In the genomic region with DNA sequence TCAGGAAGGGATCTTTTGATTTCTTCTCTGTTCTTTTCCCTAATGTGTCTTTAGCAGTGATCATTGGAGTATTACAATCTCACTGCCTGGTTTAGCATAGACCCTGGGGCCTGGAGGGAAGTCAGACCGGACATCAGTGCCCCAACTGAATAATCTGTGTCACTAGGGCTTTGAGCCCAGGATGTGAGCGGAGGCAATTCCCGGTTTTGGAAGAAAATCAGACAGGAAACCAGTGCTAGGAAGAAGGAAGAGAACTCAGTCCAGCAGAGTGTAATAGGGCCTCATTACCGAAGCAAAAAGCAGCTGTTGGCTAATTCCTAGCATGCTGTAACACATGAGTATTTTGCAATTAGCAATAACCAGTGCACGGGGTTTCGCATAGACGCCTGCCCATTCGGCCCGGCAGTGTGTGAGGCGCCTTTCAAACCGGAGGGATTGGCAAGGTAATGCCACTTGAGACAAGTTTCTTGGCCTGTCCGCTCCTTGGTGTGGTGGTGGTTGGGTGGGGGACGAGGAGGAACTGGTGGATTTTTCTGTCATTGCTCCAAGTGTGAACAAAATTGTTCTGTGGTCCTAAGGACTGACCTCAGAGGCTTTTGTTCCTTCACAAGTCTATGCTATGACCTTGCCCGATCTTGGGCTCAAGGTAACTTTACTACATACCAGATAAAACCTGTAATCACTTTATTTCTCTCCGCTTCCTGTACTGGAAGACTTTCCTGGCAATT, we compare ENCODE assay signal across 1 cellular context.
TF ChIP-seq lines count a peak whose summit lies in the region.

No MANE protein-coding gene starts in this region.

TF ChIP-seq in HepG2, 621 proteins besides CTCF, POLR2A, EP300 and RAD21 (continued from another document and continues in another):
- TF ChIP-seq, protein P1, sequence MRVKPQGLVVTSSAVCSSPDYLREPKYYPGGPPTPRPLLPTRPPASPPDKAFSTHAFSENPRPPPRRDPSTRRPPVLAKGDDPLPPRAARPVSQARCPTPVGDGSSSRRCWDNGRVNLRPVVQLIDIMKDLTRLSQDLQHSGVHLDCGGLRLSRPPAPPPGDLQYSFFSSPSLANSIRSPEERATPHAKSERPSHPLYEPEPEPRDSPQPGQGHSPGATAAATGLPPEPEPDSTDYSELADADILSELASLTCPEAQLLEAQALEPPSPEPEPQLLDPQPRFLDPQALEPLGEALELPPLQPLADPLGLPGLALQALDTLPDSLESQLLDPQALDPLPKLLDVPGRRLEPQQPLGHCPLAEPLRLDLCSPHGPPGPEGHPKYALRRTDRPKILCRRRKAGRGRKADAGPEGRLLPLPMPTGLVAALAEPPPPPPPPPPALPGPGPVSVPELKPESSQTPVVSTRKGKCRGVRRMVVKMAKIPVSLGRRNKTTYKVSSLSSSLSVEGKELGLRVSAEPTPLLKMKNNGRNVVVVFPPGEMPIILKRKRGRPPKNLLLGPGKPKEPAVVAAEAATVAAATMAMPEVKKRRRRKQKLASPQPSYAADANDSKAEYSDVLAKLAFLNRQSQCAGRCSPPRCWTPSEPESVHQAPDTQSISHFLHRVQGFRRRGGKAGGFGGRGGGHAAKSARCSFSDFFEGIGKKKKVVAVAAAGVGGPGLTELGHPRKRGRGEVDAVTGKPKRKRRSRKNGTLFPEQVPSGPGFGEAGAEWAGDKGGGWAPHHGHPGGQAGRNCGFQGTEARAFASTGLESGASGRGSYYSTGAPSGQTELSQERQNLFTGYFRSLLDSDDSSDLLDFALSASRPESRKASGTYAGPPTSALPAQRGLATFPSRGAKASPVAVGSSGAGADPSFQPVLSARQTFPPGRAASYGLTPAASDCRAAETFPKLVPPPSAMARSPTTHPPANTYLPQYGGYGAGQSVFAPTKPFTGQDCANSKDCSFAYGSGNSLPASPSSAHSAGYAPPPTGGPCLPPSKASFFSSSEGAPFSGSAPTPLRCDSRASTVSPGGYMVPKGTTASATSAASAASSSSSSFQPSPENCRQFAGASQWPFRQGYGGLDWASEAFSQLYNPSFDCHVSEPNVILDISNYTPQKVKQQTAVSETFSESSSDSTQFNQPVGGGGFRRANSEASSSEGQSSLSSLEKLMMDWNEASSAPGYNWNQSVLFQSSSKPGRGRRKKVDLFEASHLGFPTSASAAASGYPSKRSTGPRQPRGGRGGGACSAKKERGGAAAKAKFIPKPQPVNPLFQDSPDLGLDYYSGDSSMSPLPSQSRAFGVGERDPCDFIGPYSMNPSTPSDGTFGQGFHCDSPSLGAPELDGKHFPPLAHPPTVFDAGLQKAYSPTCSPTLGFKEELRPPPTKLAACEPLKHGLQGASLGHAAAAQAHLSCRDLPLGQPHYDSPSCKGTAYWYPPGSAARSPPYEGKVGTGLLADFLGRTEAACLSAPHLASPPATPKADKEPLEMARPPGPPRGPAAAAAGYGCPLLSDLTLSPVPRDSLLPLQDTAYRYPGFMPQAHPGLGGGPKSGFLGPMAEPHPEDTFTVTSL (CRISPR knock-in tag; IDR thresholded peaks at IDR 0.05; ENCODE audit: borderline replicate concordance), result no peak
- TF ChIP-seq TCF7 (IDR thresholded peaks at IDR 0.05; ENCODE audit: low read depth) (no peak), ZNF354B (CRISPR knock-in tag; IDR thresholded peaks at IDR 0.05) (no peak), ZFP37 (CRISPR knock-in tag; IDR thresholded peaks at IDR 0.05; ENCODE audit: borderline replicate concordance) (no peak), EED (CRISPR knock-in tag; IDR thresholded peaks at IDR 0.05) (no peak), ZNF446 (CRISPR knock-in tag; IDR thresholded peaks at IDR 0.05) (no peak), ZNF547 (CRISPR knock-in tag; IDR thresholded peaks at IDR 0.05) (no peak), ZNF766 (CRISPR knock-in tag; IDR thresholded peaks at IDR 0.05; ENCODE audit: borderline replicate concordance) (no peak; the same call in 1 of the 2 replicates), TMF1 (CRISPR knock-in tag; IDR thresholded peaks at IDR 0.05; ENCODE audit: low read depth) (no peak), ZNF879 (CRISPR knock-in tag; IDR thresholded peaks at IDR 0.05) (no peak; the same call in 1 of the 2 replicates), ZNF720 (CRISPR knock-in tag; IDR thresholded peaks at IDR 0.05) (no peak), SOX5 (CRISPR knock-in tag; IDR thresholded peaks at IDR 0.05; ENCODE audit: borderline replicate concordance) (no peak), THAP11 (CRISPR knock-in tag; IDR thresholded peaks at IDR 0.05) (no peak), NFIB (CRISPR knock-in tag; IDR thresholded peaks at IDR 0.05; ENCODE audit: borderline replicate concordance) (no peak), ZSCAN25 (CRISPR knock-in tag; IDR thresholded peaks at IDR 0.05) (no peak), NFYB (CRISPR knock-in tag; IDR thresholded peaks at IDR 0.05) (no peak), IKZF1 (IDR thresholded peaks at IDR 0.05) (no peak), ZNF788 (CRISPR knock-in tag; IDR thresholded peaks at IDR 0.05; ENCODE audit: borderline replicate concordance) (no peak), SNAI1 (CRISPR knock-in tag; IDR thresholded peaks at IDR 0.05; ENCODE audit: borderline replicate concordance) (no peak), POGZ (CRISPR knock-in tag; IDR thresholded peaks at IDR 0.05) (no peak), ZNF614 (CRISPR knock-in tag; IDR thresholded peaks at IDR 0.05; ENCODE audit: borderline replicate concordance) (0 out of 2 replicates have a peak, but pooled peaks have one; percentile 13), ATF7 (IDR thresholded peaks at IDR 0.05) (no peak), ATF7 (CRISPR knock-in tag; IDR thresholded peaks at IDR 0.05) (no peak), ZNF672 (CRISPR knock-in tag; IDR thresholded peaks at IDR 0.05) (no peak), REXO4 (CRISPR knock-in tag; IDR thresholded peaks at IDR 0.05; ENCODE audit: borderline replicate concordance) (no peak), ZNF605 (CRISPR knock-in tag; IDR thresholded peaks at IDR 0.05) (0 out of 2 replicates have a peak, but pooled peaks have one; percentile 56), ZFP62 (CRISPR knock-in tag; IDR thresholded peaks at IDR 0.05) (0 out of 2 replicates have a peak, but pooled peaks have one; percentile 72), ETV5 (CRISPR knock-in tag; IDR thresholded peaks at IDR 0.05; ENCODE audit: borderline replicate concordance) (0 out of 2 replicates have a peak, but pooled peaks have one; percentile 9), ZNF44 (CRISPR knock-in tag; IDR thresholded peaks at IDR 0.05) (no peak), ZNF30 (CRISPR knock-in tag; IDR thresholded peaks at IDR 0.05) (no peak), RXRB (CRISPR knock-in tag; IDR thresholded peaks at IDR 0.05; ENCODE audit: borderline replicate concordance) (peak; percentile 9; the same call in 1 of the 2 replicates), CEBPG (CRISPR knock-in tag; IDR thresholded peaks at IDR 0.05) (peak; percentile 71), SALL2 (CRISPR knock-in tag; IDR thresholded peaks at IDR 0.05) (no peak)
- TF ChIP-seq, protein P2, sequence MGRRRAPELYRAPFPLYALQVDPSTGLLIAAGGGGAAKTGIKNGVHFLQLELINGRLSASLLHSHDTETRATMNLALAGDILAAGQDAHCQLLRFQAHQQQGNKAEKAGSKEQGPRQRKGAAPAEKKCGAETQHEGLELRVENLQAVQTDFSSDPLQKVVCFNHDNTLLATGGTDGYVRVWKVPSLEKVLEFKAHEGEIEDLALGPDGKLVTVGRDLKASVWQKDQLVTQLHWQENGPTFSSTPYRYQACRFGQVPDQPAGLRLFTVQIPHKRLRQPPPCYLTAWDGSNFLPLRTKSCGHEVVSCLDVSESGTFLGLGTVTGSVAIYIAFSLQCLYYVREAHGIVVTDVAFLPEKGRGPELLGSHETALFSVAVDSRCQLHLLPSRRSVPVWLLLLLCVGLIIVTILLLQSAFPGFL (CRISPR knock-in tag; IDR thresholded peaks at IDR 0.05), result no peak
- TF ChIP-seq, protein P3, sequence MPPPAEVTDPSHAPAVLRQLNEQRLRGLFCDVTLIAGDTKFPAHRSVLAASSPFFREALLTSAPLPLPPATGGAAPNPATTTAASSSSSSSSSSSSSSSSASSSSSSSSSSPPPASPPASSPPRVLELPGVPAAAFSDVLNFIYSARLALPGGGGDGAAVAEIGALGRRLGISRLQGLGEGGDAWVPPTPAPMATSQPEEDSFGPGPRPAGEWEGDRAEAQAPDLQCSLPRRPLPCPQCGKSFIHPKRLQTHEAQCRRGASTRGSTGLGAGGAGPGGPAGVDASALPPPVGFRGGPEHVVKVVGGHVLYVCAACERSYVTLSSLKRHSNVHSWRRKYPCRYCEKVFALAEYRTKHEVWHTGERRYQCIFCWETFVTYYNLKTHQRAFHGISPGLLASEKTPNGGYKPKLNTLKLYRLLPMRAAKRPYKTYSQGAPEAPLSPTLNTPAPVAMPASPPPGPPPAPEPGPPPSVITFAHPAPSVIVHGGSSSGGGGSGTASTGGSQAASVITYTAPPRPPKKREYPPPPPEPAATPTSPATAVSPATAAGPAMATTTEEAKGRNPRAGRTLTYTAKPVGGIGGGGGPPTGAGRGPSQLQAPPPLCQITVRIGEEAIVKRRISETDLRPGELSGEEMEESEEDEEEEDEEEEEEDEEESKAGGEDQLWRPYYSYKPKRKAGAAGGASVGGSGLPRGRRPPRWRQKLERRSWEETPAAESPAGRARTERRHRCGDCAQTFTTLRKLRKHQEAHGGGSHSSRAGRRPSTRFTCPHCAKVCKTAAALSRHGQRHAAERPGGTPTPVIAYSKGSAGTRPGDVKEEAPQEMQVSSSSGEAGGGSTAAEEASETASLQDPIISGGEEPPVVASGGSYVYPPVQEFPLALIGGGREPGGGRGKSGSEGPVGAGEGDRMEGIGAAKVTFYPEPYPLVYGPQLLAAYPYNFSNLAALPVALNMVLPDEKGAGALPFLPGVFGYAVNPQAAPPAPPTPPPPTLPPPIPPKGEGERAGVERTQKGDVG (CRISPR knock-in tag; IDR thresholded peaks at IDR 0.05; ENCODE audit: borderline replicate concordance), result no peak
- TF ChIP-seq, protein P4, sequence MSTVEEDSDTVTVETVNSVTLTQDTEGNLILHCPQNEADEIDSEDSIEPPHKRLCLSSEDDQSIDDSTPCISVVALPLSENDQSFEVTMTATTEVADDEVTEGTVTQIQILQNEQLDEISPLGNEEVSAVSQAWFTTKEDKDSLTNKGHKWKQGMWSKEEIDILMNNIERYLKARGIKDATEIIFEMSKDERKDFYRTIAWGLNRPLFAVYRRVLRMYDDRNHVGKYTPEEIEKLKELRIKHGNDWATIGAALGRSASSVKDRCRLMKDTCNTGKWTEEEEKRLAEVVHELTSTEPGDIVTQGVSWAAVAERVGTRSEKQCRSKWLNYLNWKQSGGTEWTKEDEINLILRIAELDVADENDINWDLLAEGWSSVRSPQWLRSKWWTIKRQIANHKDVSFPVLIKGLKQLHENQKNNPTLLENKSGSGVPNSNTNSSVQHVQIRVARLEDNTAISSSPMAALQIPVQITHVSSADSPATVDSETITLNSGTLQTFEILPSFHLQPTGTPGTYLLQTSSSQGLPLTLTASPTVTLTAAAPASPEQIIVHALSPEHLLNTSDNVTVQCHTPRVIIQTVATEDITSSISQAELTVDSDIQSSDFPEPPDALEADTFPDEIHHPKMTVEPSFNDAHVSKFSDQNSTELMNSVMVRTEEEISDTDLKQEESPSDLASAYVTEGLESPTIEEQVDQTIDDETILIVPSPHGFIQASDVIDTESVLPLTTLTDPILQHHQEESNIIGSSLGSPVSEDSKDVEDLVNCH (CRISPR knock-in tag; IDR thresholded peaks at IDR 0.05), result no peak
- TF ChIP-seq, protein P5, sequence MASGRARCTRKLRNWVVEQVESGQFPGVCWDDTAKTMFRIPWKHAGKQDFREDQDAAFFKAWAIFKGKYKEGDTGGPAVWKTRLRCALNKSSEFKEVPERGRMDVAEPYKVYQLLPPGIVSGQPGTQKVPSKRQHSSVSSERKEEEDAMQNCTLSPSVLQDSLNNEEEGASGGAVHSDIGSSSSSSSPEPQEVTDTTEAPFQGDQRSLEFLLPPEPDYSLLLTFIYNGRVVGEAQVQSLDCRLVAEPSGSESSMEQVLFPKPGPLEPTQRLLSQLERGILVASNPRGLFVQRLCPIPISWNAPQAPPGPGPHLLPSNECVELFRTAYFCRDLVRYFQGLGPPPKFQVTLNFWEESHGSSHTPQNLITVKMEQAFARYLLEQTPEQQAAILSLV (CRISPR knock-in tag; IDR thresholded peaks at IDR 0.05; ENCODE audit: borderline replicate concordance), result no peak
- TF ChIP-seq, protein P6, sequence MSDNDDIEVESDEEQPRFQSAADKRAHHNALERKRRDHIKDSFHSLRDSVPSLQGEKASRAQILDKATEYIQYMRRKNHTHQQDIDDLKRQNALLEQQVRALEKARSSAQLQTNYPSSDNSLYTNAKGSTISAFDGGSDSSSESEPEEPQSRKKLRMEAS (IDR thresholded peaks at IDR 0.05), result no peak
- TF ChIP-seq, protein P7, sequence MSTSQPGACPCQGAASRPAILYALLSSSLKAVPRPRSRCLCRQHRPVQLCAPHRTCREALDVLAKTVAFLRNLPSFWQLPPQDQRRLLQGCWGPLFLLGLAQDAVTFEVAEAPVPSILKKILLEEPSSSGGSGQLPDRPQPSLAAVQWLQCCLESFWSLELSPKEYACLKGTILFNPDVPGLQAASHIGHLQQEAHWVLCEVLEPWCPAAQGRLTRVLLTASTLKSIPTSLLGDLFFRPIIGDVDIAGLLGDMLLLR (CRISPR knock-in tag; IDR thresholded peaks at IDR 0.05), result no peak
- TF ChIP-seq, protein P8, sequence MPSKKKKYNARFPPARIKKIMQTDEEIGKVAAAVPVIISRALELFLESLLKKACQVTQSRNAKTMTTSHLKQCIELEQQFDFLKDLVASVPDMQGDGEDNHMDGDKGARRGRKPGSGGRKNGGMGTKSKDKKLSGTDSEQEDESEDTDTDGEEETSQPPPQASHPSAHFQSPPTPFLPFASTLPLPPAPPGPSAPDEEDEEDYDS (CRISPR knock-in tag; IDR thresholded peaks at IDR 0.05), result no peak
- TF ChIP-seq, protein P9, sequence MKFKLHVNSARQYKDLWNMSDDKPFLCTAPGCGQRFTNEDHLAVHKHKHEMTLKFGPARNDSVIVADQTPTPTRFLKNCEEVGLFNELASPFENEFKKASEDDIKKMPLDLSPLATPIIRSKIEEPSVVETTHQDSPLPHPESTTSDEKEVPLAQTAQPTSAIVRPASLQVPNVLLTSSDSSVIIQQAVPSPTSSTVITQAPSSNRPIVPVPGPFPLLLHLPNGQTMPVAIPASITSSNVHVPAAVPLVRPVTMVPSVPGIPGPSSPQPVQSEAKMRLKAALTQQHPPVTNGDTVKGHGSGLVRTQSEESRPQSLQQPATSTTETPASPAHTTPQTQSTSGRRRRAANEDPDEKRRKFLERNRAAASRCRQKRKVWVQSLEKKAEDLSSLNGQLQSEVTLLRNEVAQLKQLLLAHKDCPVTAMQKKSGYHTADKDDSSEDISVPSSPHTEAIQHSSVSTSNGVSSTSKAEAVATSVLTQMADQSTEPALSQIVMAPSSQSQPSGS (CRISPR knock-in tag; IDR thresholded peaks at IDR 0.05), result no peak
- TF ChIP-seq, protein P10, sequence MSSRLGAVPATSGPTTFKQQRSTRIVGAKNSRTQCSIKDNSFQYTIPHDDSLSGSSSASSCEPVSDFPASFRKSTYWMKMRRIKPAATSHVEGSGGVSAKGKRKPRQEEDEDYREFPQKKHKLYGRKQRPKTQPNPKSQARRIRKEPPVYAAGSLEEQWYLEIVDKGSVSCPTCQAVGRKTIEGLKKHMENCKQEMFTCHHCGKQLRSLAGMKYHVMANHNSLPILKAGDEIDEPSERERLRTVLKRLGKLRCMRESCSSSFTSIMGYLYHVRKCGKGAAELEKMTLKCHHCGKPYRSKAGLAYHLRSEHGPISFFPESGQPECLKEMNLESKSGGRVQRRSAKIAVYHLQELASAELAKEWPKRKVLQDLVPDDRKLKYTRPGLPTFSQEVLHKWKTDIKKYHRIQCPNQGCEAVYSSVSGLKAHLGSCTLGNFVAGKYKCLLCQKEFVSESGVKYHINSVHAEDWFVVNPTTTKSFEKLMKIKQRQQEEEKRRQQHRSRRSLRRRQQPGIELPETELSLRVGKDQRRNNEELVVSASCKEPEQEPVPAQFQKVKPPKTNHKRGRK (CRISPR knock-in tag; IDR thresholded peaks at IDR 0.05), result no peak
